ENCODE assay signal across 9 cellular contexts in genomic region chr14:73227812-73228781, GRCh38. TPM values are rescaled to one million over a fixed set of nuclear protein-coding genes. Genes with fewer than 3 reads are reported as not detected.
DNase-seq lines count a peak whose midpoint lies in the region; ATAC-seq, FAIRE-seq and TF ChIP-seq lines count a peak whose summit lies in the region.
"Had no signal": no experiment of that assay in that cellular context is flagged by ENCODE, and none has a peak within 500 bp of the region (broad histone marks: within the 10 kb centered on the region; RNA-seq: fewer than 3 reads in every experiment).

No MANE protein-coding gene starts in this region.

- H3K9me3 ChIP-seq in endothelial cell of umbilical vein (replicated peaks; ENCODE audit: control insufficient read depth, insufficient read depth, low read length) = no peaks in the 10 kb centered on the region

- CTCF ChIA-PET in endothelial cell of umbilical vein (lab: Charles Lee) = interaction anchor here (1.3 to 2.0 kb wide), 4 partner anchors 18 to 244 kb away, joined by 5 to 10 read pairs (median 8); no protein-coding TSS in a partner anchor

- POLR2A ChIA-PET in endothelial cell of umbilical vein (lab: Charles Lee) = interaction anchor here (0.6 kb wide), 1 partner anchor 11 kb away, joined by 3 read pairs; no protein-coding TSS in a partner anchor

- FAIRE-seq in endothelial cell of umbilical vein (lab: Jason Lieb, UNC) = peak; percentile 96

- dilution Hi-C loops in endothelial cell of umbilical vein (cut with MboI; ENCODE audit: extremely low pct_ligation_motif_present, low sequenced_read_pairs) = no loop called here

- ATAC-seq in GM19397 (IDR thresholded peaks at IDR 0.05; ENCODE audit: unreplicated experiment) = no peak

- peak overlapping the region; percentile 14 for H2AFZ ChIP-seq in endothelial cell of umbilical vein (ENCODE audit: low read depth, low read length)

- H3K4me1 ChIP-seq in endothelial cell of umbilical vein (ENCODE audit: control insufficient read depth, extremely low read depth, insufficient read depth, low read length) = peaks cover 36% of the 10 kb centered on the region

- no peaks in the 10 kb centered on the region for H3K9me3 Mint-ChIP-seq in nephron
- H3K9me3 Mint-ChIP-seq: memory B cell had no signal

- no peaks in the 10 kb centered on the region for H4K20me1 ChIP-seq in endothelial cell of umbilical vein (replicated peaks; ENCODE audit: control insufficient read depth, extremely low read depth, insufficient read depth, low read length)

- H3K4me3 Mint-ChIP-seq in nephron = peak overlapping the region; percentile 16 to 72 (median 38)
- H3K4me3 Mint-ChIP-seq: memory B cell had no signal

- peak; percentile 93 for DNase-seq in AG20443 (ENCODE audit: low spot score)
- peak; percentile 80 for DNase-seq in NCI-H69 (lab: John Stamatoyannopoulos, UW)
- DNase-seq in endothelial cell of umbilical vein (ENCODE audit: low read depth, low spot score) = peak; percentile 96
- no peak for DNase-seq in GM13977 (ENCODE audit: low spot score)
- DNase-seq in GM13976 (ENCODE audit: low spot score) = no peak
- DNase-seq in NCI-H187 (lab: John Stamatoyannopoulos, UW) = no peak

- TF ChIP-seq POLR2A in endothelial cell of umbilical vein (IDR thresholded peaks at IDR 0.05; ENCODE audit: low read depth, low read length) = no peak

- BruUV-seq in endothelial cell of umbilical vein (replicated peaks; lab: Mats Ljungman, UMichigan) = no TSS peak

- peak overlapping the region; percentile 37 for H3K4me2 ChIP-seq in endothelial cell of umbilical vein (ENCODE audit: insufficient read depth, low read length)

- H3K4me3 ChIP-seq in endothelial cell of umbilical vein (replicated peaks in 1 of 3; ENCODE audit: insufficient read depth in 1 of 3, low read depth in 1 of 3, low read length in 3 of 3) = peak overlapping the region in 1 of 3 experiments; percentile 11

- no peaks in the 10 kb centered on the region for H3K79me2 ChIP-seq in endothelial cell of umbilical vein (ENCODE audit: control insufficient read depth, insufficient read depth, low read length)

- in situ Hi-C loops in GM13977 (cut with MboI; ENCODE audit: low pct_unique_long_range_greater_than_20kb, low sequenced_read_pairs, unreplicated experiment) (no loop called here), GM13976 (cut with MboI; ENCODE audit: low sequenced_read_pairs, unreplicated experiment) (no loop called here)

- no peak for TF ChIP-seq CTCF in endothelial cell of umbilical vein (IDR thresholded peaks at IDR 0.05; ENCODE audit: extremely low read depth in 1 of 2, insufficient read depth in 1 of 2, low read depth in 1 of 2, low read length in 2 of 2)
- TF ChIP-seq CTCF in nephron (IDR thresholded peaks at IDR 0.05; ENCODE audit: unreplicated experiment in 3 of 3) = no peak
- TF ChIP-seq CTCF in GM13977 (IDR thresholded peaks at IDR 0.05; ENCODE audit: extremely low read depth, insufficient read depth, missing control alignments) = no peak
- TF ChIP-seq CTCF in GM13976 (IDR thresholded peaks at IDR 0.05; ENCODE audit: borderline replicate concordance, control extremely low read depth, extremely low read depth, insufficient read depth, missing control alignments) = no peak

- no peaks in the 10 kb centered on the region for H3K27me3 ChIP-seq in endothelial cell of umbilical vein (ENCODE audit: control insufficient read depth in 2 of 2, insufficient read depth in 2 of 2, low read length in 2 of 2)

- H3K27ac Mint-ChIP-seq in nephron = peak overlapping the region; percentile 86 to 99 (median 98)
- H3K27ac Mint-ChIP-seq: memory B cell had no signal

- H3K4me1 Mint-ChIP-seq in nephron = peaks cover 47% of the 10 kb centered on the region

- H3K36me3 Mint-ChIP-seq in nephron (ENCODE audit: low read depth) = peaks cover 4% of the 10 kb centered on the region

- peak overlapping the region; percentile 78 for H3K27ac ChIP-seq in endothelial cell of umbilical vein (ENCODE audit: insufficient read depth, low read depth, low read length)

- intact Hi-C loops in endothelial cell of umbilical vein (cut with micrococcal nuclease) = loop anchor here (2.0 kb wide), 1 partner anchor 17 kb away; no protein-coding TSS in a partner anchor

- no peaks in the 10 kb centered on the region for H3K36me3 ChIP-seq in endothelial cell of umbilical vein (ENCODE audit: control insufficient read depth in 2 of 2, extremely low read depth in 1 of 2, insufficient read depth in 2 of 2, low read length in 2 of 2)

- no peaks in the 10 kb centered on the region for H3K9me1 ChIP-seq in endothelial cell of umbilical vein (replicated peaks; ENCODE audit: control insufficient read depth, extremely low read depth, insufficient read depth, low read length)

- H3K27me3 Mint-ChIP-seq in nephron (ENCODE audit: low read depth) = no peaks in the 10 kb centered on the region

- peak overlapping the region; percentile 42 for H3K9ac ChIP-seq in endothelial cell of umbilical vein (replicated peaks; ENCODE audit: extremely low read depth, insufficient read depth, low read length)

TF ChIP-seq in endothelial cell of umbilical vein, 7 proteins besides CTCF, POLR2A, EP300 and RAD21:
- TF ChIP-seq GATA2 (IDR thresholded peaks at IDR 0.05; ENCODE audit: insufficient read depth, insufficient read length, low read depth, low read length) = no peak
- TF ChIP-seq POLR2AphosphoS5 (IDR thresholded peaks at IDR 0.05; ENCODE audit: insufficient read depth, low read depth, low read length) = no peak
- TF ChIP-seq MAX (IDR thresholded peaks at IDR 0.05; ENCODE audit: insufficient read depth, insufficient read length) = no peak
- no peak for TF ChIP-seq MYC (IDR thresholded peaks at IDR 0.05; ENCODE audit: low read depth, low read length)
- no peak for TF ChIP-seq EZH2 (IDR thresholded peaks at IDR 0.05; ENCODE audit: borderline replicate concordance, low read depth, low read length, severe bottlenecking)
- peak; percentile 72 for TF ChIP-seq FOS (IDR thresholded peaks at IDR 0.05; ENCODE audit: borderline replicate concordance, insufficient read depth, low read length)
- peak; percentile 51 for TF ChIP-seq JUN (IDR thresholded peaks at IDR 0.05; ENCODE audit: borderline replicate concordance, insufficient read depth, insufficient read length, low read depth)

RNA-seq across cellular contexts. Expression of gene PAPLN, which starts 9.2 kb away (rescaled TPM):
- 3.1 and 6.4 TPM in 2 replicates for total RNA-seq in endothelial cell of umbilical vein
- polyA plus RNA-seq in endothelial cell of umbilical vein = 5.5 and 6.0 TPM in 2 replicates
- 1.5 and 2.8 TPM in 2 replicates for polyA plus RNA-seq in endothelial cell of umbilical vein (2011; cell fraction: cytosol; rRNA removed)
- polyA plus RNA-seq in endothelial cell of umbilical vein (2011; cell fraction: nucleus; rRNA removed) = 23.3 and 32.9 TPM in 2 replicates
- 5.8 and 9.0 TPM in 2 replicates for polyA plus RNA-seq in endothelial cell of umbilical vein (2012)
- 4.1 and 9.1 TPM in 2 replicates for polyA minus RNA-seq in endothelial cell of umbilical vein
- 0.82 TPM for polyA minus RNA-seq in endothelial cell of umbilical vein (2011; cell fraction: cytosol; rRNA and poly(A)+ RNA removed)
- 6.4 and 10.1 TPM in 2 replicates for polyA minus RNA-seq in endothelial cell of umbilical vein (2011; cell fraction: nucleus; rRNA and poly(A)+ RNA removed)

Comparison
In these comparisons a context has a peak if more than half of its experiments do, and no peak if none do; other contexts are left out.
1. DNase-seq: peak in AG20443 (single experiment), NCI-H69 (single experiment) and endothelial cell of umbilical vein (single experiment); none in GM13977 (single experiment), GM13976 (single experiment) and NCI-H187 (0 of 2).